Comparison of ENCODE assay signal across 8 cellular contexts in the genomic region with DNA sequence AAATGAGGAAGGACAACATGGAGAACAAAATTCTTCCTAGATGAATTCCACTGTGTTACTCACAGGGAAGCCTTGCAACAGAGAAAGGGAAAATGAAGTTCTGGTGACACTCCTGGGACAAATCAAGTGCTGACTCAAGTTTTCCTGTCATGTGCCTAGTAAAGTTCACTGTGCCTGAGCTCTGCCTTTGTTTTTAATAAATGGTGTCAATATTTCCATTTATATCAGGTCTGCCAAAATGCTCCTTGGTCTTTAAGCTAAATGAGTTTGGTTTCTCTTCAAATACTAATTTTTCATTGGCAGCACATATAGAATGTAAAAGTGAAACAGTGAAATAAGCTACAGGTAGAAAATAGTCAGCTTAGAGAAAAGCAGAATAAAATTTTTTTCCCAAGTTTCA. TPM values are rescaled to one million over a fixed set of nuclear protein-coding genes. Genes with fewer than 3 reads are reported as not detected.
DNase-seq lines count a peak whose midpoint lies in the region; ATAC-seq lines count a peak whose summit lies in the region.

No MANE protein-coding gene starts in this region.

- peak overlapping the region; percentile 81 for H3K27ac ChIP-seq in muscle layer of duodenum (ENCODE audit: low read length)

- H3K27me3 ChIP-seq in muscle layer of duodenum (ENCODE audit: low read depth, low read length): no peaks in the 10 kb centered on the region
- H3K27me3 ChIP-seq in HAP-1 (ENCODE audit: low read depth): no peaks in the 10 kb centered on the region

- H3K9me3 ChIP-seq in muscle layer of duodenum (ENCODE audit: control insufficient read depth in 1 of 2, low read length in 2 of 2): no peaks in the 10 kb centered on the region
- no peaks in the 10 kb centered on the region for H3K9me3 ChIP-seq in HAP-1

- peak; percentile 8 for DNase-seq in stimulated activated CD4-positive, alpha-beta T cell treated with anti-CD3 and anti-CD28 coated beads, Interleukin-15, amount 100 ng/mL, for 24 hours
- DNase-seq in stimulated activated CD4-positive, alpha-beta T cell treated with anti-CD3 and anti-CD28 coated beads, Interleukin-4, amount 100 ng/mL, for 1 hour: no peak
- DNase-seq in NCI-H1930 (lab: John Stamatoyannopoulos, UW) (no peak), GM19238 (ENCODE audit: insufficient read length, low spot score) (no peak), HAP-1 (ENCODE audit: low spot score in 2 of 2) (no peak), middle frontal gyrus (ENCODE audit: extremely low spot score, low spot score) (no peak)

- H3K4me3 ChIP-seq in muscle layer of duodenum (ENCODE audit: low read depth in 1 of 2, low read length in 2 of 2) (no peak overlapping the region), HAP-1 (no peak overlapping the region)

- H3K4me1 ChIP-seq in muscle layer of duodenum (ENCODE audit: control insufficient read depth in 1 of 2, insufficient read depth in 2 of 2, low read length in 2 of 2) (peaks cover 12 to 20% of the 10 kb centered on the region in 2 donors), HAP-1 (peaks cover 11% of the 10 kb centered on the region)

- in situ Hi-C loops in HAP-1 (cut with MboI; ENCODE audit: low sequenced_read_pairs): no loop called here

- ATAC-seq in esophagus mucosa: peak; percentile 72

- H3K36me3 ChIP-seq in muscle layer of duodenum (ENCODE audit: control insufficient read depth in 1 of 2, insufficient read depth in 2 of 2, low read length in 2 of 2): peaks cover 11 to 16% of the 10 kb centered on the region in 2 donors
- H3K36me3 ChIP-seq in HAP-1 (replicated peaks): peaks cover 32% of the 10 kb centered on the region

RNA-seq across cellular contexts. Expression of a gene that starts 33.0 kb away (rescaled TPM):
- total RNA-seq in esophagus mucosa: not detected

RNA-seq across cellular contexts. Expression of a gene that starts 40.9 kb away (rescaled TPM):
- total RNA-seq in esophagus mucosa: 31.6 TPM
